ENCODE assay signal across 8 cellular contexts in genomic region chr17:42682400-42683384, GRCh38. TPM values are rescaled to one million over a fixed set of nuclear protein-coding genes. Genes with fewer than 3 reads are reported as not detected.
A peak's percentile ranks its signal among the peaks of the same experiment; 100 is the strongest.
DNase-seq lines count a peak whose midpoint lies in the region; ATAC-seq and TF ChIP-seq lines count a peak whose summit lies in the region.

TSS of gene CNTNAP1 (plus strand) at chr17:42682531. CDS start at chr17:42682830, 299 bp downstream.

- CTCF ChIA-PET in PC-3 (lab: Charles Lee): interaction anchor here (0.5 to 2.0 kb wide), 5 partner anchors 59 to 299 kb away, joined by 3 to 14 read pairs (median 4); partner anchors contain the start of gene PSMC3IP

- H3K4me3 Mint-ChIP-seq in CD4-positive, CD25-positive, alpha-beta regulatory T cell: peak within 1 kb of the TSS; percentile 88 to 98 (median 90)
- H3K4me3 Mint-ChIP-seq in GM23338: peak within 1 kb of the TSS; percentile 86

- peaks cover 3% of the 10 kb centered on the region for H3K36me3 Mint-ChIP-seq in CD4-positive, CD25-positive, alpha-beta regulatory T cell
- peaks cover 18% of the 10 kb centered on the region for H3K36me3 Mint-ChIP-seq in GM23338 (ENCODE audit: low read depth)

- 0 out of 2 replicates have a peak, but pooled peaks cover 2% of the 10 kb centered on the region for H4K20me1 ChIP-seq in GM23338 (replicated peaks; ENCODE audit: insufficient read depth)
- no peaks in the 10 kb centered on the region for H4K20me1 ChIP-seq in PC-3 (ENCODE audit: low read length)

- H3K27me3 ChIP-seq in CD4-positive, CD25-positive, alpha-beta regulatory T cell (ENCODE audit: control insufficient read depth, insufficient read depth, low read length): no peaks in the 10 kb centered on the region
- H3K27me3 ChIP-seq in GM23338 (ENCODE audit: insufficient read depth): peaks cover 55% of the 10 kb centered on the region
- no peaks in the 10 kb centered on the region for H3K27me3 ChIP-seq in PC-3 (ENCODE audit: low read length)
- no peaks in the 10 kb centered on the region for H3K27me3 ChIP-seq in skeletal muscle satellite cell (ENCODE audit: control insufficient read depth, insufficient read depth, low read length)

- H3K36me3 ChIP-seq in CD4-positive, CD25-positive, alpha-beta regulatory T cell (ENCODE audit: control insufficient read depth, insufficient read depth, low read length): no peaks in the 10 kb centered on the region
- H3K36me3 ChIP-seq in GM23338 (ENCODE audit: insufficient read depth) (no peaks in the 10 kb centered on the region), PC-3 (ENCODE audit: low read depth, low read length) (no peaks in the 10 kb centered on the region), skeletal muscle satellite cell (ENCODE audit: insufficient read depth, low read length) (peaks cover 4% of the 10 kb centered on the region)

- DNase-seq in CD4-positive, CD25-positive, alpha-beta regulatory T cell: peak in 1 of 3 donors; percentile 40
- peak; percentile 83 for DNase-seq in GM23338 (ENCODE audit: low spot score)
- DNase-seq in PC-3: peak; percentile 47
- peak; percentile 57 to 85 for DNase-seq in T47D (ENCODE audit: low read depth in 1 of 2, low spot score in 1 of 2)
- no peak for DNase-seq in cortex of kidney (lab: John Stamatoyannopoulos, UW)
- DNase-seq in SKM-1 (lab: John Stamatoyannopoulos, UW; ENCODE audit: unreplicated experiment): no peak

- in situ Hi-C loops in T47D (cut with HindIII; ENCODE audit: low pct_unique_long_range_greater_than_20kb, low sequenced_read_pairs): no loop called here

- peak within 1 kb of the TSS; percentile 91 for H3K4me2 ChIP-seq in GM23338
- H3K4me2 ChIP-seq in PC-3 (ENCODE audit: low read length): peak within 1 kb of the TSS; percentile 88
- peak within 1 kb of the TSS; percentile 91 for H3K4me2 ChIP-seq in skeletal muscle satellite cell (ENCODE audit: low read length)

- peaks cover 58% of the 10 kb centered on the region for H3K4me1 ChIP-seq in CD4-positive, CD25-positive, alpha-beta regulatory T cell (ENCODE audit: control insufficient read depth, insufficient read depth, low read length, poor library complexity, severe bottlenecking)
- H3K4me1 ChIP-seq in GM23338 (ENCODE audit: insufficient read depth): peaks cover 28% of the 10 kb centered on the region
- peaks cover 35% of the 10 kb centered on the region for H3K4me1 ChIP-seq in PC-3 (ENCODE audit: insufficient read depth, low read length)
- H3K4me1 ChIP-seq in skeletal muscle satellite cell (ENCODE audit: control insufficient read depth, insufficient read depth, low read length): peaks cover 36% of the 10 kb centered on the region

- peaks cover 40% of the 10 kb centered on the region for H3F3A ChIP-seq in GM23338 (replicated peaks; ENCODE audit: low read depth)
- peaks cover 6% of the 10 kb centered on the region for H3F3A ChIP-seq in PC-3 (ENCODE audit: low read length, unreplicated experiment)

- ATAC-seq in CD4-positive, CD25-positive, alpha-beta regulatory T cell (ENCODE audit: low read depth in 2 of 2): no peak
- ATAC-seq in GM23338 (peak; percentile 15), PC-3 (peak; percentile 30)

- H3K9me3 ChIP-seq in CD4-positive, CD25-positive, alpha-beta regulatory T cell (ENCODE audit: control insufficient read depth in 2 of 2, low read length in 2 of 2): no peaks in the 10 kb centered on the region
- H3K9me3 ChIP-seq in PC-3 (ENCODE audit: low read length): no peaks in the 10 kb centered on the region
- H3K9me3 ChIP-seq in iPS-18c (ENCODE audit: control insufficient read depth, insufficient read depth, low read length): no peaks in the 10 kb centered on the region
- H3K9me3 ChIP-seq in skeletal muscle satellite cell (replicated peaks; ENCODE audit: low read length): no peaks in the 10 kb centered on the region

- H3K9me2 ChIP-seq in GM23338 (ENCODE audit: insufficient read depth) (no peaks in the 10 kb centered on the region), PC-3 (replicated peaks; ENCODE audit: low read length) (no peaks in the 10 kb centered on the region)

- peaks cover 0 to 3% (median 0%) of the 10 kb centered on the region in 7 donors for H3K9me3 Mint-ChIP-seq in CD4-positive, CD25-positive, alpha-beta regulatory T cell
- peaks cover 3% of the 10 kb centered on the region; the same call in 1 of the 3 replicates for H3K9me3 Mint-ChIP-seq in GM23338

- POLR2A ChIA-PET in PC-3 (lab: Charles Lee; ENCODE audit: unreplicated experiment): interaction anchor here (0.7 kb wide), 1 partner anchor 665 kb away, joined by 3 read pairs; the partner anchor contains the start of gene DNAJC7

- H3K79me2 ChIP-seq in GM23338 (replicated peaks; ENCODE audit: insufficient read depth) (no peaks in the 10 kb centered on the region), PC-3 (ENCODE audit: low read length) (no peaks in the 10 kb centered on the region)

- H3K27ac Mint-ChIP-seq in CD4-positive, CD25-positive, alpha-beta regulatory T cell: peak within 1 kb of the TSS; percentile 48 to 78 (median 60)
- 0 out of 2 replicates have a peak within 1 kb of the TSS, but pooled peaks have one; percentile 5 for H3K27ac Mint-ChIP-seq in GM23338

- H3K27ac ChIP-seq in CD4-positive, CD25-positive, alpha-beta regulatory T cell (ENCODE audit: insufficient read depth, low read length, poor library complexity, severe bottlenecking): peak within 1 kb of the TSS; percentile 61
- peak within 1 kb of the TSS; percentile 79; the same call in 1 of the 2 replicates for H3K27ac ChIP-seq in GM23338 (ENCODE audit: low read depth)
- no peak within 1 kb of the TSS for H3K27ac ChIP-seq in PC-3 (ENCODE audit: low read length)

- intact Hi-C loops in PC-3 (cut with micrococcal nuclease): no loop called here

- TF ChIP-seq CTCF in GM23338 (conservative IDR thresholded peaks at IDR 0.05; ENCODE audit: low read depth in 2 of 2) (no peak), PC-3 (conservative IDR thresholded peaks at IDR 0.05; ENCODE audit: low read depth, low read length) (no peak)

- H3K4me1 Mint-ChIP-seq in CD4-positive, CD25-positive, alpha-beta regulatory T cell: peaks cover 6 to 64% (median 40%) of the 10 kb centered on the region in 4 donors
- H3K4me1 Mint-ChIP-seq in GM23338: peaks cover 48% of the 10 kb centered on the region

- H3K9ac ChIP-seq in PC-3 (ENCODE audit: low read length) (no peak within 1 kb of the TSS), skeletal muscle satellite cell (ENCODE audit: low read depth, low read length) (peak within 1 kb of the TSS; percentile 54)

- peak within 1 kb of the TSS; percentile 75 for H2AFZ ChIP-seq in GM23338
- H2AFZ ChIP-seq in PC-3 (ENCODE audit: low read length): peak within 1 kb of the TSS; percentile 84

- peaks cover 26% of the 10 kb centered on the region for H3K27me3 Mint-ChIP-seq in CD4-positive, CD25-positive, alpha-beta regulatory T cell
- H3K27me3 Mint-ChIP-seq in GM23338 (ENCODE audit: insufficient read depth, low read depth, poor library complexity): peaks cover 49% of the 10 kb centered on the region

- BruUV-seq in PC-3 (replicated peaks; lab: Mats Ljungman, UMichigan): no TSS peak

- peak within 1 kb of the TSS; percentile 86 for H3K4me3 ChIP-seq in CD4-positive, CD25-positive, alpha-beta regulatory T cell (ENCODE audit: low read depth, low read length)
- H3K4me3 ChIP-seq in GM23338: peak within 1 kb of the TSS; percentile 67
- peak within 1 kb of the TSS; percentile 70 for H3K4me3 ChIP-seq in PC-3 (ENCODE audit: low read length)
- peak within 1 kb of the TSS; percentile 77 for H3K4me3 ChIP-seq in iPS-18c (ENCODE audit: insufficient read depth, low read depth, low read length)
- peak within 1 kb of the TSS; percentile 76 for H3K4me3 ChIP-seq in skeletal muscle satellite cell (ENCODE audit: low read length)

TF ChIP-seq in GM23338, 12 proteins besides CTCF, POLR2A, EP300 and RAD21:
- TF ChIP-seq EZH2phosphoT487 (IDR thresholded peaks at IDR 0.05; ENCODE audit: unreplicated experiment) (no peak), POLR2AphosphoS5 (IDR thresholded peaks at IDR 0.05; ENCODE audit: low read depth) (peak; percentile 34; the same call in 1 of the 2 replicates), EZH2 (IDR thresholded peaks at IDR 0.05; ENCODE audit: low read depth, unreplicated experiment) (peak; percentile 25)

RNA-seq across cellular contexts. Expression of gene CNTNAP1, which starts in this region (rescaled TPM):
- total RNA-seq in CD4-positive, CD25-positive, alpha-beta regulatory T cell: 54.9 TPM
- polyA plus RNA-seq in CD4-positive, CD25-positive, alpha-beta regulatory T cell: 1 to 10 TPM in 3 of 4 donors, under 1 TPM in 1; 0.94 to 1.7 (median 1.4) TPM
- 2.9 and 5.0 TPM in 2 replicates for total RNA-seq in GM23338 (2014; rRNA removed; shearing (Covaris generic))
- 0.75 and 1.3 TPM in 2 replicates for polyA plus RNA-seq in GM23338 (2016; fragmentation: Nextera tagmentation; extraction: Ambion mirVana)
- total RNA-seq in PC-3 (2014; rRNA removed): 4.6 and 6.6 TPM in 2 replicates
- 20.3 and 20.5 TPM in 2 replicates for total RNA-seq in skeletal muscle satellite cell (2012; rRNA removed)

Comparison
In these comparisons a context has a peak if more than half of its experiments do, and no peak if none do; other contexts are left out.
1. ATAC-seq: peak in GM23338 (single experiment) and PC-3 (single experiment); none in CD4-positive, CD25-positive, alpha-beta regulatory T cell (0 of 2).
2. DNase-seq: peak in GM23338 (single experiment), PC-3 (single experiment) and T47D (2 of 2); none in cortex of kidney (single experiment) and SKM-1 (single experiment).
3. Peak in every context shown above with its lines, with median percentiles within 50 percentile points of each other: H3K4me3 ChIP-seq and H3K4me2 ChIP-seq.